15 cellular contexts compared by ENCODE assay signal in genomic region chr10:51748959-51749358, GRCh38. TPM values are rescaled to one million over a fixed set of nuclear protein-coding genes. Genes with fewer than 3 reads are reported as not detected.
A peak's percentile ranks its signal among the peaks of the same experiment; 100 is the strongest.
DNase-seq lines count a peak whose midpoint lies in the region; TF ChIP-seq lines count a peak whose summit lies in the region.
"Had no signal": no experiment of that assay in that cellular context is flagged by ENCODE, and none has a peak within 500 bp of the region (broad histone marks: within the 10 kb centered on the region; RNA-seq: fewer than 3 reads in every experiment).

No MANE protein-coding gene starts in this region.

- no peaks in the 10 kb centered on the region for H3K36me3 ChIP-seq in ascending aorta

- H3K4me3 ChIP-seq in AG04449 (ENCODE audit: low read depth, low read length): no peak overlapping the region
- H3K4me3 ChIP-seq in ascending aorta: no peak overlapping the region
- H3K4me3 ChIP-seq in fibroblast of villous mesenchyme (ENCODE audit: low read depth, low read length): no peak overlapping the region
- H3K4me3 ChIP-seq: GM23338 had no signal

- POLR2A ChIA-PET in AG04449 (lab: Yijun Ruan, JAX): no interaction called here

- CTCF ChIA-PET in AG04449 (lab: Yijun Ruan, JAX): no interaction called here

- H3K27ac ChIP-seq in ascending aorta (peak overlapping the region; percentile 13 to 59), caudate nucleus (ENCODE audit: low read depth, low read length) (no peak overlapping the region)

- intact Hi-C loops in ascending aorta (cut with DNase I): loop anchor here (5.0 kb wide), 1 partner anchor 33 kb away; no protein-coding TSS in a partner anchor

- TF ChIP-seq CTCF in AG04449 (IDR thresholded peaks at IDR 0.05; ENCODE audit: insufficient read depth, low read length, missing control alignments): no peak
- no peak for TF ChIP-seq CTCF in ascending aorta (IDR thresholded peaks at IDR 0.05)
- TF ChIP-seq CTCF in fibroblast of villous mesenchyme (IDR thresholded peaks at IDR 0.05; ENCODE audit: insufficient read depth, low read depth, low read length): no peak

- DNase-seq in AG04449 (ENCODE audit: low read depth, low spot score): peak; percentile 42
- DNase-seq in GM04504 (ENCODE audit: low read depth): peak; percentile 11
- no peak for DNase-seq in ascending aorta (ENCODE audit: low spot score in 2 of 2)
- DNase-seq in fibroblast of villous mesenchyme (ENCODE audit: low read depth): peak; percentile 44
- DNase-seq in caudate nucleus (lab: John Stamatoyannopoulos, UW): no peak
- no peak for DNase-seq in AML-193 (lab: John Stamatoyannopoulos, UW)
- DNase-seq in activated CD4-positive, alpha-beta T cell treated with anti-CD3 and anti-CD28 coated beads for 4 hours: no peak
- DNase-seq in activated gamma-delta T cell (lab: John Stamatoyannopoulos, UW): no peak
- DNase-seq: 8988T; CD8-positive, alpha-beta T cell; COR-L47; DND-41; GF-D8; H7 had no signal

- no peaks in the 10 kb centered on the region for H3K27me3 ChIP-seq in ascending aorta

- no peaks in the 10 kb centered on the region for H3K9me3 ChIP-seq in ascending aorta

- peaks cover 5 to 12% of the 10 kb centered on the region in 2 donors for H3K4me1 ChIP-seq in ascending aorta

RNA-seq across cellular contexts. Expression of gene CSTF2T, which starts 49.6 kb away (rescaled TPM):
- total RNA-seq in ascending aorta (11.6 TPM), fibroblast of villous mesenchyme (14.5 and 22.9 TPM in 2 replicates)

Comparison
In these comparisons a context has a peak if more than half of its experiments do, and no peak if none do; other contexts are left out.
1. DNase-seq: peak in AG04449 (single experiment), GM04504 (single experiment) and fibroblast of villous mesenchyme (single experiment); none in ascending aorta (0 of 2), caudate nucleus (0 of 61), AML-193 (0 of 2), activated CD4-positive, alpha-beta T cell treated with anti-CD3 and anti-CD28 coated beads for 4 hours (0 of 2) and activated gamma-delta T cell (single experiment).